Comparison of ENCODE assay signal across 1 cellular context in the genomic region with DNA sequence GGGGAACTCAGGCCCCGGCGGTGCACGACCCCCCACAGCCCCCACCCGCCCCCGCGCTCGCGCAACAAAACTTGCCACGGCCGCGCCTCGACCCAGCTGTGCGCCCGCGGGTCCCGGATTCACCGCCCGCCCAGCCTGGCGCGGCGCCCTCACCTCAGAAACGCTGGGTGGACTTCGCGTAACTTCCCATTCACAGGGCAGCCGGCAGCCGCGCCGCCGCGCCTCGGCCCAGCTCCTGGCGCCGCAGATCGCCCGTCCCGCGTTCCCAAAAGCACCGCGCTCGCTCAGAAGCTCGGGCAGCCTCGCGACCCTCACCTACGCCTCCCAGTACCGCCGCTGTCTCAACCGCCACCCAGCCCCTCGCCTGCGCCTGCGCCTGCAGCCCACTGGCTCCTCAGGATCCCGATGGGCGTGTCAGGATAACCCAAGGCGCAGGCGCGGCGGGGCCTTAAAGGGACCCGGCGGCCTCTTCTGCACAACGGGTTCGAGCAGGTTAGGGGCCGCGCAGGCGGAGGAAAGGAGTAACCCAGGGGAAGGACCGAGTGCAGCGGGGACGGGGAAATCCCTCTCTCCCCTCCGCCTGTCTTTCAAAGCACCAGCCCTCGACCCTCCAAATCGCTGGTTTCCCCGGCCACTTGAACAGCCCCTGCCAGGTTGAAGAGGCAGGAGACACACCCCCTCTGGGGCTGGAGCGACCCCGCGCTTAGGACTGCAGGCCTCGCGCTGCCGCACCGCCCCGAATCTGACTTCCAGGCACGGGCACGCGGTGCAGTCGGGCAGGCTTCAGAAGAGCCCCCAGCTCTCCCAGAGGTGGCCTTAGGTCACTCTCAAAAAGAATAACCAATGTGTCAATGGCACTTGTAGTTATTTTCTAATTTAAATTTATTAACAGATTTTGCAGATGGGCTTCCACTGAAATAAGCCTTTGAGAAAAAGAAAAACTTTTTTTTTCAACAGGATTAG.
TF ChIP-seq lines count a peak whose summit lies in the region.

Gene NBPF1, minus strand, starts transcription at position 380 of the 963 bp plus-strand sequence.

TF ChIP-seq in H1, 55 proteins besides CTCF, POLR2A, EP300 and RAD21 (continued from another document and continues in another):
- TF ChIP-seq SIN3A (conservative IDR thresholded peaks at IDR 0.05 in 1 of 2, IDR thresholded peaks at IDR 0.05 in 1 of 2; ENCODE audit: low read depth in 1 of 2, low read length in 2 of 2) = peak; percentile 81 to 94; a peak in 3 of 4 replicates
- peak; percentile 97 for TF ChIP-seq SP4 (IDR thresholded peaks at IDR 0.05; ENCODE audit: low read length)
- TF ChIP-seq CTBP2 (IDR thresholded peaks at IDR 0.05; ENCODE audit: borderline replicate concordance, insufficient read depth, insufficient read length, low read length) = no peak
- peak; percentile 100 for TF ChIP-seq NRF1 (IDR thresholded peaks at IDR 0.05; ENCODE audit: low read depth, low read length)
- TF ChIP-seq PHF8 (conservative IDR thresholded peaks at IDR 0.05; ENCODE audit: low read depth, low read length) = peak; percentile 77
- TF ChIP-seq GTF2F1 (IDR thresholded peaks at IDR 0.05; ENCODE audit: borderline replicate concordance, low read depth, low read length) = no peak; the same call in 1 of the 2 replicates
- 0 out of 2 replicates have a peak, but pooled peaks have one; percentile 46 for TF ChIP-seq CEBPB (IDR thresholded peaks at IDR 0.05; ENCODE audit: low read depth, low read length)
- TF ChIP-seq SIRT6 (IDR thresholded peaks at IDR 0.05; ENCODE audit: low read length) = no peak
- peak; percentile 99 for TF ChIP-seq RBBP5 (IDR thresholded peaks at IDR 0.05; ENCODE audit: borderline replicate concordance, low read depth, low read length)
- TF ChIP-seq ATF3 (IDR thresholded peaks at IDR 0.05; ENCODE audit: insufficient read depth, low read depth, low read length) = peak; percentile 79
- TF ChIP-seq HDAC2 (IDR thresholded peaks at IDR 0.05; ENCODE audit: borderline replicate concordance in 1 of 2, low read depth in 2 of 2, low read length in 2 of 2) = peak; percentile 36 to 88; a peak in 2 of 4 replicates
- TF ChIP-seq RXRA (IDR thresholded peaks at IDR 0.05; ENCODE audit: insufficient read depth, low read depth, low read length) = 0 out of 2 replicates have a peak, but pooled peaks have one; percentile 22
- peak; percentile 45; the same call in 1 of the 2 replicates for TF ChIP-seq BRCA1 (IDR thresholded peaks at IDR 0.05; ENCODE audit: low read depth, low read length)
- peak; percentile 77; the same call in 1 of the 2 replicates for TF ChIP-seq TAF1 (IDR thresholded peaks at IDR 0.05; ENCODE audit: low read depth, low read length)
- peak; percentile 39; the same call in 1 of the 2 replicates for TF ChIP-seq YY1 (IDR thresholded peaks at IDR 0.05; ENCODE audit: low read depth, low read length)
- peak; percentile 100 for TF ChIP-seq ASH2L (IDR thresholded peaks at IDR 0.05; ENCODE audit: low read length)
- TF ChIP-seq, protein P1, sequence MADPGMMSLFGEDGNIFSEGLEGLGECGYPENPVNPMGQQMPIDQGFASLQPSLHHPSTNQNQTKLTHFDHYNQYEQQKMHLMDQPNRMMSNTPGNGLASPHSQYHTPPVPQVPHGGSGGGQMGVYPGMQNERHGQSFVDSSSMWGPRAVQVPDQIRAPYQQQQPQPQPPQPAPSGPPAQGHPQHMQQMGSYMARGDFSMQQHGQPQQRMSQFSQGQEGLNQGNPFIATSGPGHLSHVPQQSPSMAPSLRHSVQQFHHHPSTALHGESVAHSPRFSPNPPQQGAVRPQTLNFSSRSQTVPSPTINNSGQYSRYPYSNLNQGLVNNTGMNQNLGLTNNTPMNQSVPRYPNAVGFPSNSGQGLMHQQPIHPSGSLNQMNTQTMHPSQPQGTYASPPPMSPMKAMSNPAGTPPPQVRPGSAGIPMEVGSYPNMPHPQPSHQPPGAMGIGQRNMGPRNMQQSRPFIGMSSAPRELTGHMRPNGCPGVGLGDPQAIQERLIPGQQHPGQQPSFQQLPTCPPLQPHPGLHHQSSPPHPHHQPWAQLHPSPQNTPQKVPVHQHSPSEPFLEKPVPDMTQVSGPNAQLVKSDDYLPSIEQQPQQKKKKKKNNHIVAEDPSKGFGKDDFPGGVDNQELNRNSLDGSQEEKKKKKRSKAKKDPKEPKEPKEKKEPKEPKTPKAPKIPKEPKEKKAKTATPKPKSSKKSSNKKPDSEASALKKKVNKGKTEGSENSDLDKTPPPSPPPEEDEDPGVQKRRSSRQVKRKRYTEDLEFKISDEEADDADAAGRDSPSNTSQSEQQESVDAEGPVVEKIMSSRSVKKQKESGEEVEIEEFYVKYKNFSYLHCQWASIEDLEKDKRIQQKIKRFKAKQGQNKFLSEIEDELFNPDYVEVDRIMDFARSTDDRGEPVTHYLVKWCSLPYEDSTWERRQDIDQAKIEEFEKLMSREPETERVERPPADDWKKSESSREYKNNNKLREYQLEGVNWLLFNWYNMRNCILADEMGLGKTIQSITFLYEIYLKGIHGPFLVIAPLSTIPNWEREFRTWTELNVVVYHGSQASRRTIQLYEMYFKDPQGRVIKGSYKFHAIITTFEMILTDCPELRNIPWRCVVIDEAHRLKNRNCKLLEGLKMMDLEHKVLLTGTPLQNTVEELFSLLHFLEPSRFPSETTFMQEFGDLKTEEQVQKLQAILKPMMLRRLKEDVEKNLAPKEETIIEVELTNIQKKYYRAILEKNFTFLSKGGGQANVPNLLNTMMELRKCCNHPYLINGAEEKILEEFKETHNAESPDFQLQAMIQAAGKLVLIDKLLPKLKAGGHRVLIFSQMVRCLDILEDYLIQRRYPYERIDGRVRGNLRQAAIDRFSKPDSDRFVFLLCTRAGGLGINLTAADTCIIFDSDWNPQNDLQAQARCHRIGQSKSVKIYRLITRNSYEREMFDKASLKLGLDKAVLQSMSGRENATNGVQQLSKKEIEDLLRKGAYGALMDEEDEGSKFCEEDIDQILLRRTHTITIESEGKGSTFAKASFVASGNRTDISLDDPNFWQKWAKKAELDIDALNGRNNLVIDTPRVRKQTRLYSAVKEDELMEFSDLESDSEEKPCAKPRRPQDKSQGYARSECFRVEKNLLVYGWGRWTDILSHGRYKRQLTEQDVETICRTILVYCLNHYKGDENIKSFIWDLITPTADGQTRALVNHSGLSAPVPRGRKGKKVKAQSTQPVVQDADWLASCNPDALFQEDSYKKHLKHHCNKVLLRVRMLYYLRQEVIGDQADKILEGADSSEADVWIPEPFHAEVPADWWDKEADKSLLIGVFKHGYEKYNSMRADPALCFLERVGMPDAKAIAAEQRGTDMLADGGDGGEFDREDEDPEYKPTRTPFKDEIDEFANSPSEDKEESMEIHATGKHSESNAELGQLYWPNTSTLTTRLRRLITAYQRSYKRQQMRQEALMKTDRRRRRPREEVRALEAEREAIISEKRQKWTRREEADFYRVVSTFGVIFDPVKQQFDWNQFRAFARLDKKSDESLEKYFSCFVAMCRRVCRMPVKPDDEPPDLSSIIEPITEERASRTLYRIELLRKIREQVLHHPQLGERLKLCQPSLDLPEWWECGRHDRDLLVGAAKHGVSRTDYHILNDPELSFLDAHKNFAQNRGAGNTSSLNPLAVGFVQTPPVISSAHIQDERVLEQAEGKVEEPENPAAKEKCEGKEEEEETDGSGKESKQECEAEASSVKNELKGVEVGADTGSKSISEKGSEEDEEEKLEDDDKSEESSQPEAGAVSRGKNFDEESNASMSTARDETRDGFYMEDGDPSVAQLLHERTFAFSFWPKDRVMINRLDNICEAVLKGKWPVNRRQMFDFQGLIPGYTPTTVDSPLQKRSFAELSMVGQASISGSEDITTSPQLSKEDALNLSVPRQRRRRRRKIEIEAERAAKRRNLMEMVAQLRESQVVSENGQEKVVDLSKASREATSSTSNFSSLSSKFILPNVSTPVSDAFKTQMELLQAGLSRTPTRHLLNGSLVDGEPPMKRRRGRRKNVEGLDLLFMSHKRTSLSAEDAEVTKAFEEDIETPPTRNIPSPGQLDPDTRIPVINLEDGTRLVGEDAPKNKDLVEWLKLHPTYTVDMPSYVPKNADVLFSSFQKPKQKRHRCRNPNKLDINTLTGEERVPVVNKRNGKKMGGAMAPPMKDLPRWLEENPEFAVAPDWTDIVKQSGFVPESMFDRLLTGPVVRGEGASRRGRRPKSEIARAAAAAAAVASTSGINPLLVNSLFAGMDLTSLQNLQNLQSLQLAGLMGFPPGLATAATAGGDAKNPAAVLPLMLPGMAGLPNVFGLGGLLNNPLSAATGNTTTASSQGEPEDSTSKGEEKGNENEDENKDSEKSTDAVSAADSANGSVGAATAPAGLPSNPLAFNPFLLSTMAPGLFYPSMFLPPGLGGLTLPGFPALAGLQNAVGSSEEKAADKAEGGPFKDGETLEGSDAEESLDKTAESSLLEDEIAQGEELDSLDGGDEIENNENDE (IDR thresholded peaks at IDR 0.05; ENCODE audit: insufficient replicate concordance, low read length) = no peak
- TF ChIP-seq SUZ12 (IDR thresholded peaks at IDR 0.05; ENCODE audit: low read length) = peak; percentile 69
- TF ChIP-seq HDAC6 (IDR thresholded peaks at IDR 0.05; ENCODE audit: low read depth, low read length) = no peak
- peak; percentile 91 for TF ChIP-seq KDM1A (IDR thresholded peaks at IDR 0.05; ENCODE audit: borderline replicate concordance, low read length)
- TF ChIP-seq KDM5A (IDR thresholded peaks at IDR 0.05; ENCODE audit: low read length) = no peak
- no peak for TF ChIP-seq EGR1 (IDR thresholded peaks at IDR 0.05; ENCODE audit: borderline replicate concordance, low read depth, low read length)
- 0 out of 2 replicates have a peak, but pooled peaks have one; percentile 23 for TF ChIP-seq FOSL1 (IDR thresholded peaks at IDR 0.05; ENCODE audit: insufficient read depth, low read depth, low read length)
- no peak for TF ChIP-seq JUN (IDR thresholded peaks at IDR 0.05; ENCODE audit: low read depth, low read length)
- TF ChIP-seq SIX5 (IDR thresholded peaks at IDR 0.05; ENCODE audit: low read depth, low read length) = no peak
- no peak for TF ChIP-seq ZNF274 (IDR thresholded peaks at IDR 0.05; ENCODE audit: borderline replicate concordance, extremely low read depth, low read length)
- TF ChIP-seq SP1 (IDR thresholded peaks at IDR 0.05; ENCODE audit: low read depth, low read length) = peak; percentile 37; the same call in 1 of the 2 replicates
- peak; percentile 89 for TF ChIP-seq SAP30 (IDR thresholded peaks at IDR 0.05; ENCODE audit: insufficient read depth, insufficient replicate concordance, low read length)
- no peak for TF ChIP-seq CBX5 (IDR thresholded peaks at IDR 0.05; ENCODE audit: low read depth, low read length)
- peak; percentile 70; the same call in 1 of the 2 replicates for TF ChIP-seq TCF12 (IDR thresholded peaks at IDR 0.05; ENCODE audit: low read depth, low read length)
- TF ChIP-seq RFX5 (IDR thresholded peaks at IDR 0.05; ENCODE audit: borderline replicate concordance, low read depth, low read length) = no peak
- 0 out of 2 replicates have a peak, but pooled peaks have one; percentile 33 for TF ChIP-seq POU5F1 (IDR thresholded peaks at IDR 0.05; ENCODE audit: low read depth, low read length)
- peak; percentile 57; the same call in 1 of the 2 replicates for TF ChIP-seq CHD1 (IDR thresholded peaks at IDR 0.05; ENCODE audit: low read depth, low read length)
- TF ChIP-seq CHD2 (IDR thresholded peaks at IDR 0.05; ENCODE audit: low read length) = no peak
- TF ChIP-seq CREB1 (IDR thresholded peaks at IDR 0.05) = peak; percentile 69
- peak; percentile 68 for TF ChIP-seq POLR2AphosphoS5 (IDR thresholded peaks at IDR 0.05; ENCODE audit: low read depth, low read length)
- TF ChIP-seq, protein P2, sequence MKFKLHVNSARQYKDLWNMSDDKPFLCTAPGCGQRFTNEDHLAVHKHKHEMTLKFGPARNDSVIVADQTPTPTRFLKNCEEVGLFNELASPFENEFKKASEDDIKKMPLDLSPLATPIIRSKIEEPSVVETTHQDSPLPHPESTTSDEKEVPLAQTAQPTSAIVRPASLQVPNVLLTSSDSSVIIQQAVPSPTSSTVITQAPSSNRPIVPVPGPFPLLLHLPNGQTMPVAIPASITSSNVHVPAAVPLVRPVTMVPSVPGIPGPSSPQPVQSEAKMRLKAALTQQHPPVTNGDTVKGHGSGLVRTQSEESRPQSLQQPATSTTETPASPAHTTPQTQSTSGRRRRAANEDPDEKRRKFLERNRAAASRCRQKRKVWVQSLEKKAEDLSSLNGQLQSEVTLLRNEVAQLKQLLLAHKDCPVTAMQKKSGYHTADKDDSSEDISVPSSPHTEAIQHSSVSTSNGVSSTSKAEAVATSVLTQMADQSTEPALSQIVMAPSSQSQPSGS (IDR thresholded peaks at IDR 0.05; ENCODE audit: low read length) = no peak
- peak; percentile 100 for TF ChIP-seq KDM4A (IDR thresholded peaks at IDR 0.05; ENCODE audit: low read depth, low read length, severe bottlenecking)
- TF ChIP-seq, protein P3, sequence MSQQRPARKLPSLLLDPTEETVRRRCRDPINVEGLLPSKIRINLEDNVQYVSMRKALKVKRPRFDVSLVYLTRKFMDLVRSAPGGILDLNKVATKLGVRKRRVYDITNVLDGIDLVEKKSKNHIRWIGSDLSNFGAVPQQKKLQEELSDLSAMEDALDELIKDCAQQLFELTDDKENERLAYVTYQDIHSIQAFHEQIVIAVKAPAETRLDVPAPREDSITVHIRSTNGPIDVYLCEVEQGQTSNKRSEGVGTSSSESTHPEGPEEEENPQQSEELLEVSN (IDR thresholded peaks at IDR 0.05) = peak; percentile 99
- TF ChIP-seq SP2 (IDR thresholded peaks at IDR 0.05; ENCODE audit: low read length) = no peak
- TF ChIP-seq JUND (IDR thresholded peaks at IDR 0.05; ENCODE audit: low read length) = peak; percentile 20; the same call in 1 of the 2 replicates
- TF ChIP-seq TBP (IDR thresholded peaks at IDR 0.05; ENCODE audit: low read depth, low read length) = peak; percentile 74
- no peak for TF ChIP-seq EZH2 (IDR thresholded peaks at IDR 0.05; ENCODE audit: low read depth, low read length, severe bottlenecking)
- no peak for TF ChIP-seq RNF2 (IDR thresholded peaks at IDR 0.05; ENCODE audit: borderline replicate concordance, low read depth, low read length, missing control alignments, poor library complexity, severe bottlenecking)
- peak in 1 of 2 experiments; percentile 50 for TF ChIP-seq BCL11A (IDR thresholded peaks at IDR 0.05; ENCODE audit: low read depth in 2 of 2, low read length in 2 of 2)
- TF ChIP-seq NANOG (IDR thresholded peaks at IDR 0.05; ENCODE audit: insufficient read depth, low read depth, low read length, poor library complexity, severe bottlenecking) = peak; percentile 9
- peak; percentile 71 for TF ChIP-seq GABPA (IDR thresholded peaks at IDR 0.05; ENCODE audit: borderline replicate concordance, insufficient read depth, low read length)
- TF ChIP-seq TAF7 (optimal IDR thresholded peaks at IDR 0.05; ENCODE audit: borderline replicate concordance, low read depth, low read length) = peak; percentile 65
- no peak for TF ChIP-seq SRF (IDR thresholded peaks at IDR 0.05; ENCODE audit: low read depth, low read length)
- TF ChIP-seq, protein P4, sequence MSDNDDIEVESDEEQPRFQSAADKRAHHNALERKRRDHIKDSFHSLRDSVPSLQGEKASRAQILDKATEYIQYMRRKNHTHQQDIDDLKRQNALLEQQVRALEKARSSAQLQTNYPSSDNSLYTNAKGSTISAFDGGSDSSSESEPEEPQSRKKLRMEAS (IDR thresholded peaks at IDR 0.05) = peak; percentile 100
- TF ChIP-seq MAFK (IDR thresholded peaks at IDR 0.05; ENCODE audit: low read depth, low read length) = no peak; the same call in 1 of the 2 replicates
- TF ChIP-seq BACH1 (IDR thresholded peaks at IDR 0.05; ENCODE audit: low read length) = 0 out of 2 replicates have a peak, but pooled peaks have one; percentile 46
- TF ChIP-seq TEAD4 (IDR thresholded peaks at IDR 0.05; ENCODE audit: low read depth, low read length) = peak; percentile 60; the same call in 1 of the 2 replicates
